Comparison of ENCODE assay signal across 9 cellular contexts in the genomic region with DNA sequence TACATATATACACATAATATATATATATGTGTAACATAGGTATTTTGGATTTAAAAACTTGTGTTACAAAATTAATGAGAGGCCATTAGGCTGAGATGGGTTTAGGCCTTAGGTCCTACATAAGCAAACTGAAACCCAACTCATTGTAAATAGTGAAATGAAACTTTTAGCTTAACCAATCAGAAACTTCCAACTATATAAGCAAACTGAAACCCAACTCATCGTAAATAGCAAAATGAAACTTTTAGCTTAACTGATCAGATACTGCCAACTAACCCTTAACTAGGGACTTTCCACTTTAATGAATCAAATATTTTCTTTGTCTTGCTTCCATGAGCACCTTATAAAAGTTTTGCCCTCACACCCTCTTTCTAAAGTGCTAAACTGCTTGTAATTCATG. TPM values are rescaled to one million over a fixed set of nuclear protein-coding genes. Genes with fewer than 3 reads are reported as not detected.
DNase-seq lines count a peak whose midpoint lies in the region; ATAC-seq, FAIRE-seq and TF ChIP-seq lines count a peak whose summit lies in the region.
"Had no signal": no experiment of that assay in that cellular context is flagged by ENCODE, and none has a peak within 500 bp of the region (broad histone marks: within the 10 kb centered on the region; RNA-seq: fewer than 3 reads in every experiment).

No MANE protein-coding gene starts in this region.

- no peaks in the 10 kb centered on the region for H4K20me1 ChIP-seq in keratinocyte (ENCODE audit: control insufficient read depth, extremely low read depth, insufficient read depth, low read length)

- H3K56ac ChIP-seq in mesendoderm (ENCODE audit: low read length), result no peak overlapping the region

- H3K79me1 ChIP-seq in mesendoderm (ENCODE audit: low read length), result no peaks in the 10 kb centered on the region

- H2AFZ ChIP-seq in keratinocyte (ENCODE audit: control insufficient read depth, low read length), result no peak overlapping the region

- ATAC-seq in GM18867 (IDR thresholded peaks at IDR 0.05; ENCODE audit: unreplicated experiment) (peak; percentile 99), GM21737 (IDR thresholded peaks at IDR 0.05; ENCODE audit: unreplicated experiment) (peak; percentile 97), HG03457 (IDR thresholded peaks at IDR 0.05; ENCODE audit: unreplicated experiment) (peak; percentile 99)

- H4K5ac ChIP-seq in mesendoderm (ENCODE audit: low read length), result no peak overlapping the region

- no peak overlapping the region for H2BK5ac ChIP-seq in mesendoderm (ENCODE audit: low read length)

- no CpG with 5 or more reads among the region's 1 CpG for WGBS in mesendoderm (ENCODE audit: extremely low coverage, insufficient coverage, low lambda C conversion rate)

- FAIRE-seq in keratinocyte (lab: Jason Lieb, UNC), result peak; percentile 66

- dilution Hi-C loops in keratinocyte (cut with MboI; ENCODE audit: extremely low pct_ligation_motif_present, low sequenced_read_pairs), result no loop called here

- H2BK15ac ChIP-seq in mesendoderm (replicated peaks; ENCODE audit: low read depth), result no peak overlapping the region

- H2AK5ac ChIP-seq in mesendoderm (ENCODE audit: low read length), result no peak overlapping the region

- H3K27ac ChIP-seq in keratinocyte (ENCODE audit: control insufficient read depth, insufficient read depth, low read length) (no peak overlapping the region), mesendoderm (ENCODE audit: low read depth, low read length) (no peak overlapping the region)

- H3K36me3 ChIP-seq in keratinocyte (ENCODE audit: control insufficient read depth in 2 of 2, extremely low read depth in 1 of 2, insufficient read depth in 2 of 2, low read length in 2 of 2) (no peaks in the 10 kb centered on the region), mesendoderm (ENCODE audit: control insufficient read depth, insufficient read depth, low read length) (no peaks in the 10 kb centered on the region)

- H3K4me2 ChIP-seq in keratinocyte (ENCODE audit: control insufficient read depth, extremely low read depth, insufficient read depth, low read depth, low read length), result no peak overlapping the region
- no peak overlapping the region for H3K4me2 ChIP-seq in mesendoderm (ENCODE audit: low read length)

- H3K9ac ChIP-seq in keratinocyte (ENCODE audit: control insufficient read depth, extremely low read depth, insufficient read depth, low read length) (no peak overlapping the region), mesendoderm (ENCODE audit: low read length) (no peak overlapping the region)

- H3K4me3 ChIP-seq in keratinocyte (ENCODE audit: control insufficient read depth in 2 of 3, extremely low read depth in 1 of 3, insufficient read depth in 2 of 3, low read depth in 1 of 3, low read length in 3 of 3) (no peak overlapping the region), mesendoderm (ENCODE audit: low read length) (no peak overlapping the region)

- H3K4me1 ChIP-seq in keratinocyte (ENCODE audit: control insufficient read depth, extremely low read depth, insufficient read depth, low read length), result no peaks in the 10 kb centered on the region
- no peaks in the 10 kb centered on the region for H3K4me1 ChIP-seq in mesendoderm (ENCODE audit: control insufficient read depth, low read depth, low read length)

- in situ Hi-C loops in G401 (cut with HindIII; ENCODE audit: low sequenced_read_pairs), result no loop called here

- DNase-seq in keratinocyte (ENCODE audit: low read depth, low spot score), result no peak
- no peak for DNase-seq in mesendoderm
- DNase-seq in AML-193 (lab: John Stamatoyannopoulos, UW), result no peak
- no peak for DNase-seq in G401 (ENCODE audit: low spot score)
- no peak for DNase-seq in activated CD4-positive, alpha-beta T cell treated with anti-CD3 and anti-CD28 coated beads for 48 hours
- DNase-seq: effector CD4-positive, alpha-beta T cell had no signal

- H3K9me3 ChIP-seq in keratinocyte (ENCODE audit: control insufficient read depth, low read depth, low read length), result peaks cover 6% of the 10 kb centered on the region

- no peak for TF ChIP-seq CTCF in keratinocyte (optimal IDR thresholded peaks at IDR 0.05 in 1 of 3, IDR thresholded peaks at IDR 0.05 in 1 of 3, conservative IDR thresholded peaks at IDR 0.05 in 1 of 3; ENCODE audit: extremely low read depth in 1 of 3, insufficient read depth in 2 of 3, low read length in 3 of 3)

- no peak overlapping the region for H3K4ac ChIP-seq in mesendoderm (ENCODE audit: low read depth, low read length)

- no peak overlapping the region for H4K8ac ChIP-seq in mesendoderm (ENCODE audit: low read depth, low read length)

- H3K9me1 ChIP-seq in keratinocyte (ENCODE audit: control insufficient read depth, extremely low read depth, insufficient read depth, low read length), result no peaks in the 10 kb centered on the region

- H3K18ac ChIP-seq in mesendoderm (ENCODE audit: low read length), result no peak overlapping the region

- H3K27me3 ChIP-seq in keratinocyte (ENCODE audit: control insufficient read depth, extremely low read depth, insufficient read depth, low read length) (no peaks in the 10 kb centered on the region), mesendoderm (ENCODE audit: insufficient read depth, low read length, poor library complexity) (no peaks in the 10 kb centered on the region)

- no peak overlapping the region for H3K23ac ChIP-seq in mesendoderm (ENCODE audit: low read length)

- no peaks in the 10 kb centered on the region for H3K79me2 ChIP-seq in keratinocyte (ENCODE audit: control insufficient read depth, insufficient read depth, low read length)
- no peaks in the 10 kb centered on the region for H3K79me2 ChIP-seq in mesendoderm (ENCODE audit: control insufficient read depth, insufficient read depth, low read length)

- H2BK120ac ChIP-seq in mesendoderm (ENCODE audit: low read depth, low read length), result no peak overlapping the region

RNA-seq across cellular contexts. Expression of gene SAMD9L, which starts 17.3 kb away (rescaled TPM):
- 4.2 to 6.8 TPM (median 6.5 TPM) in 3 replicates for polyA plus RNA-seq in keratinocyte
- polyA plus RNA-seq in keratinocyte (2011; ENCODE audit: low read depth), result 0.92 TPM
- polyA plus RNA-seq in keratinocyte (2011; cell fraction: cytosol; rRNA removed), result 1.8 and 3.9 TPM in 2 replicates
- polyA plus RNA-seq in keratinocyte (2011; cell fraction: nucleus; rRNA removed), result 8.7 and 10.4 TPM in 2 replicates
- 0.13 and 6.4 TPM in 2 replicates for polyA plus RNA-seq in keratinocyte (2012; ENCODE audit: low replicate concordance)
- polyA minus RNA-seq in keratinocyte, result 1.1 to 7.8 TPM (median 3.4 TPM) in 3 replicates
- 5.0 TPM for polyA minus RNA-seq in keratinocyte (2011; cell fraction: cytosol; rRNA and poly(A)+ RNA removed)
- polyA minus RNA-seq in keratinocyte (2011; cell fraction: nucleus; rRNA and poly(A)+ RNA removed), result 4.2 and 10.1 TPM in 2 replicates
- 0.01 TPM for polyA plus RNA-seq in mesendoderm (2013, experiment 1 of 2)
- 0.01 TPM for polyA plus RNA-seq in mesendoderm (2013, experiment 2 of 2)
- not detected in 2 replicates for total RNA-seq in G401 (2014; rRNA removed; shearing (Covaris generic))

RNA-seq across cellular contexts. Expression of gene SAMD9, which starts 47.7 kb away (rescaled TPM):
- polyA plus RNA-seq in keratinocyte, result 15.5 to 26.8 TPM (median 22.8 TPM) in 3 replicates
- polyA plus RNA-seq in keratinocyte (2011; ENCODE audit: low read depth), result 15.8 TPM
- 8.6 and 25.0 TPM in 2 replicates for polyA plus RNA-seq in keratinocyte (2011; cell fraction: cytosol; rRNA removed)
- polyA plus RNA-seq in keratinocyte (2011; cell fraction: nucleus; rRNA removed), result 22.0 and 41.5 TPM in 2 replicates
- polyA plus RNA-seq in keratinocyte (2012; ENCODE audit: low replicate concordance), result 10.7 and 19.8 TPM in 2 replicates
- 2.7 to 49.5 TPM (median 30.7 TPM) in 3 replicates for polyA minus RNA-seq in keratinocyte
- 21.5 TPM for polyA minus RNA-seq in keratinocyte (2011; cell fraction: cytosol; rRNA and poly(A)+ RNA removed)
- polyA minus RNA-seq in keratinocyte (2011; cell fraction: nucleus; rRNA and poly(A)+ RNA removed), result 41.6 and 69.8 TPM in 2 replicates
- 0.01 TPM for polyA plus RNA-seq in mesendoderm (2013, experiment 1 of 2)
- 0.01 TPM for polyA plus RNA-seq in mesendoderm (2013, experiment 2 of 2)
- total RNA-seq in G401 (2014; rRNA removed; shearing (Covaris generic)), result not detected in 2 replicates
